Comparison of ENCODE assay signal across 15 cellular contexts in the genomic region with DNA sequence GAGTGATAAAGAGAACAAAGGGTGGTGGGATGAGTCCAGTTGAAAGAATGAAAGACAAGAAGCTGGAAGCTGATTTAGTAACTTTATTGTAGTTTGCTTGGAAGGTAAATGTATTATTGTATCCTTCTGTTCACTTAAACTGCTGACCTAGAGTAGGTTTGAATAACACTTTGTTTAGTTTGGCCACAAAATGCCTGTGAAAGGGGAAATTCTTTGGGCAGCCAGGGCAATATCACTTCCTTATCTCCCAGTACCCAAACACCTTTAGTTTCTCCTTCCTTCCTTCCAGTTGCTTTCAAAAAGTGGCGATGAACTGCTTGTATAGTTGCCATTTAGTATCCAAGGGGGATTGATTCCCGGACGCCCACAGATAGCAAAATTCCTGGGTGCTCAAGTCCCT.
DNase-seq lines count a peak whose midpoint lies in the region; ATAC-seq and TF ChIP-seq lines count a peak whose summit lies in the region.
"Had no signal": no experiment of that assay in that cellular context is flagged by ENCODE, and none has a peak within 500 bp of the region (broad histone marks: within the 10 kb centered on the region; RNA-seq: fewer than 3 reads in every experiment).

No MANE protein-coding gene starts in this region.

- ATAC-seq in left ventricle myocardium superior (no peak), GM21717 (IDR thresholded peaks at IDR 0.05; ENCODE audit: unreplicated experiment) (no peak)
- ATAC-seq: Panc1, Right ventricle myocardium inferior had no signal

- intact Hi-C loops in left ventricle myocardium superior (cut with micrococcal nuclease) = no loop called here

- no peaks in the 10 kb centered on the region for H3K79me2 ChIP-seq in OCI-LY3 (ENCODE audit: low read length)

- peaks cover 7% of the 10 kb centered on the region for H3K9me3 Mint-ChIP-seq in progenitor cell of endocrine pancreas (ENCODE audit: low read depth)

- no peaks in the 10 kb centered on the region for H3K27me3 Mint-ChIP-seq in progenitor cell of endocrine pancreas

- peaks cover 27% of the 10 kb centered on the region for H3K36me3 Mint-ChIP-seq in progenitor cell of endocrine pancreas (ENCODE audit: insufficient read depth)

- H3K9ac ChIP-seq in OCI-LY3 (ENCODE audit: low read length) = no peak overlapping the region
- H3K9ac ChIP-seq: SK-N-SH had no signal

- no peaks in the 10 kb centered on the region for H3K9me3 ChIP-seq in OCI-LY3 (ENCODE audit: insufficient read depth, low read length)
- H3K9me3 ChIP-seq: SK-N-SH had no signal

- DNase-seq in GDM1 (lab: John Stamatoyannopoulos, UW) (peak; percentile 34), dermis blood vessel endothelial cell (peak; percentile 67), progenitor cell of endocrine pancreas (ENCODE audit: low spot score, unreplicated experiment) (no peak), NAMALWA (ENCODE audit: low spot score) (no peak), left ventricle myocardium superior (no peak)
- DNase-seq: DMS53, GOT3, NCI-H1105, NCI-H1694 treated with DMSO at 0.1 percent for 48 hours, SK-N-SH had no signal

- peaks cover 10% of the 10 kb centered on the region for H3K4me1 ChIP-seq in OCI-LY3 (ENCODE audit: low read length)

- H2AFZ ChIP-seq in OCI-LY3 (ENCODE audit: low read depth, low read length) = no peak overlapping the region

- H4K20me1 ChIP-seq in OCI-LY3 (ENCODE audit: insufficient read depth, low read length) = no peaks in the 10 kb centered on the region; the same call in 1 of the 2 replicates

- H3K27ac ChIP-seq in OCI-LY3 (ENCODE audit: low read length) = peak overlapping the region; percentile 19; the same call in 1 of the 2 replicates
- H3K27ac ChIP-seq: C4-2B had no signal

- peaks cover 36% of the 10 kb centered on the region for H3K36me3 ChIP-seq in OCI-LY3 (replicated peaks; ENCODE audit: low read depth, low read length)

- no peak for TF ChIP-seq CTCF in OCI-LY3 (IDR thresholded peaks at IDR 0.05; ENCODE audit: low read depth, low read length)
- TF ChIP-seq CTCF in progenitor cell of endocrine pancreas (IDR thresholded peaks at IDR 0.05; ENCODE audit: unreplicated experiment) = no peak

- no peak overlapping the region for H3K4me3 ChIP-seq in OCI-LY3 (ENCODE audit: low read length)

- H3K4me2 ChIP-seq in OCI-LY3 (ENCODE audit: low read length) = no peak overlapping the region
- H3K4me2 ChIP-seq: SK-N-SH had no signal

- no peak overlapping the region for H3K4me3 Mint-ChIP-seq in progenitor cell of endocrine pancreas (ENCODE audit: low read depth)

- peaks cover 10% of the 10 kb centered on the region for H3K4me1 Mint-ChIP-seq in progenitor cell of endocrine pancreas (ENCODE audit: low read depth)

- H3K27me3 ChIP-seq in OCI-LY3 (ENCODE audit: low read depth, low read length) = no peaks in the 10 kb centered on the region

- H3K27ac Mint-ChIP-seq in progenitor cell of endocrine pancreas = peak overlapping the region; percentile 68

Comparison
In these comparisons a context has a peak if more than half of its experiments do, and no peak if none do; other contexts are left out.
1. DNase-seq: peak in GDM1 (single experiment) and dermis blood vessel endothelial cell (single experiment); none in progenitor cell of endocrine pancreas (single experiment), NAMALWA (single experiment) and left ventricle myocardium superior (single experiment).